In genomic region chr19:47741544-47742125, GRCh38 we compare ENCODE assay signal across 13 cellular contexts. TPM values are rescaled to one million over a fixed set of nuclear protein-coding genes. Genes with fewer than 3 reads are reported as not detected.
DNase-seq lines count a peak whose midpoint lies in the region; ATAC-seq, FAIRE-seq and TF ChIP-seq lines count a peak whose summit lies in the region.
"Had no signal": no experiment of that assay in that cellular context is flagged by ENCODE, and none has a peak within 500 bp of the region (broad histone marks: within the 10 kb centered on the region; RNA-seq: fewer than 3 reads in every experiment).

No MANE protein-coding gene starts in this region.

- peak overlapping the region; percentile 94 for H3K27ac ChIP-seq in ACC112 (ENCODE audit: low read depth, low read length)
- no peak overlapping the region for H3K27ac ChIP-seq in H1 (ENCODE audit: low read depth, low read length)
- H3K27ac ChIP-seq: C4-2B had no signal

- H3K14ac ChIP-seq in H1 (ENCODE audit: insufficient read length): no peak overlapping the region

- H3K23me2 ChIP-seq in H1 (ENCODE audit: low read depth, low read length): peaks cover 7% of the 10 kb centered on the region; the same call in 1 of the 2 replicates

- DNase-seq in HFFc6: no peak
- no peak for DNase-seq in H1 (ENCODE audit: low read depth in 1 of 2, low spot score in 2 of 2)
- no peak for DNase-seq in neural crest cell (ENCODE audit: low read depth, low spot score)
- no peak for DNase-seq in activated gamma-delta T cell treated with Interleukin-2 at 50 U/mL for 16 hours
- no peak for DNase-seq in NCI-H187 treated with DMSO at 0.1 percent for 48 hours (lab: John Stamatoyannopoulos, UW)
- DNase-seq in SHP77 (lab: John Stamatoyannopoulos, UW): no peak
- DNase-seq: NCI-H1092, NCI-H526 had no signal

- peaks cover 27% of the 10 kb centered on the region for H3K36me3 Mint-ChIP-seq in HFFc6 (ENCODE audit: low read depth)
- no peaks in the 10 kb centered on the region for H3K36me3 Mint-ChIP-seq in neural crest cell (ENCODE audit: low read depth)

- H3K56ac ChIP-seq in H1 (replicated peaks; ENCODE audit: insufficient read length, low read depth, low read length): no peak overlapping the region

- H3K4me3 ChIP-seq in ACC112 (ENCODE audit: low read depth, low read length) (no peak overlapping the region), H1 (ENCODE audit: extremely low read depth in 1 of 4, insufficient read depth in 2 of 4, low read depth in 3 of 4, low read length in 4 of 4) (no peak overlapping the region)

- H4K5ac ChIP-seq in H1 (ENCODE audit: insufficient read length, low read depth, low read length): no peak overlapping the region

- H3K9ac ChIP-seq in H1 (replicated peaks in 1 of 4; ENCODE audit: extremely low read depth in 1 of 4, low read depth in 3 of 4, low read length in 3 of 4): no peak overlapping the region

- no peaks in the 10 kb centered on the region for H3K27me3 ChIP-seq in ACC112 (ENCODE audit: insufficient read depth, low read length)
- H3K27me3 ChIP-seq in H1 (replicated peaks in 1 of 4; ENCODE audit: control insufficient read depth in 3 of 4, extremely low read depth in 1 of 4, insufficient read depth in 3 of 4, low read length in 3 of 4): no peaks in the 10 kb centered on the region

- no peak overlapping the region for H4K8ac ChIP-seq in H1 (ENCODE audit: extremely low read depth, insufficient read depth, low read length)

- H3K27ac Mint-ChIP-seq in HFFc6 (peak overlapping the region; percentile 98), neural crest cell (ENCODE audit: unreplicated experiment) (no peak overlapping the region)
- H3K27ac Mint-ChIP-seq: activated T-helper 2 cell treated with anti-CD3 and anti-CD28 coated beads, Interferon-gamma antibody, Interleukin-2, Interleukin-4, amounts not matched to agents 10 μg/mL and 5 μg/mL and 100 μg/mL, durations not matched to agents 14 hours and 24 hours and 36 hours had no signal

- H3K4me1 ChIP-seq in ACC112 (ENCODE audit: control insufficient read depth, insufficient read depth, low read length, unreplicated experiment) (peaks cover 13% of the 10 kb centered on the region), H1 (replicated peaks in 1 of 4; ENCODE audit: control insufficient read depth in 3 of 4, insufficient read depth in 4 of 4, low read length in 3 of 4) (peaks cover 0 to 11% (median 4%) of the 10 kb centered on the region in 4 experiments; a peak in 4 of 7 replicates)

- no peak for FAIRE-seq in H1 (lab: Jason Lieb, UNC)

- no peaks in the 10 kb centered on the region for H4K20me1 ChIP-seq in H1 (replicated peaks in 1 of 2; ENCODE audit: control insufficient read depth in 1 of 2, insufficient read depth in 2 of 2, low read length in 2 of 2)

- H3K4me3 Mint-ChIP-seq in HFFc6 (peak overlapping the region; percentile 99), neural crest cell (peak overlapping the region; percentile 9)
- H3K4me3 Mint-ChIP-seq: central memory CD8-positive, alpha-beta T cell had no signal

- H2BK120ac ChIP-seq in H1 (replicated peaks; ENCODE audit: low read depth, low read length): no peak overlapping the region

- ATAC-seq in GM18909 (IDR thresholded peaks at IDR 0.05; ENCODE audit: poor library complexity, unreplicated experiment): no peak

- no peak overlapping the region for H2AK5ac ChIP-seq in H1 (ENCODE audit: low read depth, low read length)

- no peak for TF ChIP-seq EP300 in H1 (IDR thresholded peaks at IDR 0.05; ENCODE audit: borderline replicate concordance in 1 of 2, low read depth in 2 of 2, low read length in 2 of 2)

- H3K27me3 Mint-ChIP-seq in HFFc6 (ENCODE audit: insufficient read depth): peaks cover 34% of the 10 kb centered on the region
- peaks cover 20% of the 10 kb centered on the region for H3K27me3 Mint-ChIP-seq in neural crest cell (ENCODE audit: low read depth)

- peak overlapping the region; percentile 69 for H3K4ac ChIP-seq in H1 (replicated peaks; ENCODE audit: insufficient read length, low read depth, low read length)

- 90% methylated on average over 13 of the region's 15 CpGs; no CpG with 5 or more reads in 1 of the 2 experiments for WGBS in H1 (ENCODE audit: extremely low coverage in 1 of 2, insufficient coverage in 1 of 2, insufficient read length in 1 of 2, insufficient replicate concordance in 2 of 2, low coverage in 1 of 2, low lambda C conversion rate in 2 of 2, missing lambda C conversion rate in 1 of 2), 2 experiments

- CTCF ChIA-PET in H1 (lab: Charles Lee; ENCODE audit: partially characterized antibody): interaction anchor here (0.7 to 4.7 kb wide), 7 partner anchors 28 to 305 kb away, joined by 3 to 51 read pairs (median 17); partner anchors contain the start of gene EHD2

- H3K36me3 ChIP-seq in ACC112 (ENCODE audit: insufficient read depth, low read length) (no peaks in the 10 kb centered on the region), H1 (ENCODE audit: control insufficient read depth in 2 of 4, insufficient read depth in 4 of 4, low read length in 3 of 4) (peaks cover 0 to 4% (median 0%) of the 10 kb centered on the region in 4 experiments; a peak in 1 of 8 replicates)

- H3K79me1 ChIP-seq in H1 (ENCODE audit: low read depth, low read length): no peaks in the 10 kb centered on the region

- no peak overlapping the region for H3K4me2 ChIP-seq in H1 (ENCODE audit: insufficient read depth in 1 of 2, low read depth in 2 of 2, low read length in 2 of 2)

- H3K9me3 Mint-ChIP-seq in HFFc6 (peaks cover 8% of the 10 kb centered on the region; the same call in 1 of the 2 replicates), neural crest cell (no peaks in the 10 kb centered on the region)
- H3K9me3 Mint-ChIP-seq: activated T-helper 2 cell treated with anti-CD3 and anti-CD28 coated beads, Interferon-gamma antibody, Interleukin-2, Interleukin-4, amounts not matched to agents 10 μg/mL and 5 μg/mL and 100 μg/mL, durations not matched to agents 14 hours and 24 hours and 36 hours; central memory CD8-positive, alpha-beta T cell had no signal

- no peak for TF ChIP-seq RAD21 in H1 (IDR thresholded peaks at IDR 0.05 in 1 of 2, conservative IDR thresholded peaks at IDR 0.05 in 1 of 2; ENCODE audit: low read depth in 2 of 2, low read length in 2 of 2)

- H3K18ac ChIP-seq in H1 (ENCODE audit: extremely low read depth, low read length): no peak overlapping the region

- POLR2A ChIA-PET in H1 (lab: Charles Lee; ENCODE audit: partially characterized antibody): interaction anchor here (0.6 to 11.1 kb wide), 4 partner anchors 12 to 24 kb away, joined by 3 to 204 read pairs (median 3); no protein-coding TSS in a partner anchor

- peaks cover 39% of the 10 kb centered on the region for H3K4me1 Mint-ChIP-seq in HFFc6 (ENCODE audit: low read depth)
- peaks cover 13% of the 10 kb centered on the region for H3K4me1 Mint-ChIP-seq in neural crest cell

- H2BK20ac ChIP-seq in H1 (ENCODE audit: low read length): no peak overlapping the region

- no peak overlapping the region for H2AFZ ChIP-seq in ACC112 (ENCODE audit: low read length, unreplicated experiment)
- H2AFZ ChIP-seq in H1 (ENCODE audit: low read length): no peak overlapping the region

- H4K91ac ChIP-seq in H1 (replicated peaks; ENCODE audit: insufficient read length, low read length): peak overlapping the region; percentile 65

- no peak overlapping the region for H3K23ac ChIP-seq in H1 (ENCODE audit: insufficient read length)

- no peak overlapping the region for H2BK15ac ChIP-seq in H1 (ENCODE audit: low read length)

- no peaks in the 10 kb centered on the region for H3K9me3 ChIP-seq in H1 (ENCODE audit: insufficient read depth in 2 of 2, low read depth in 1 of 2, low read length in 1 of 2)

- H2BK12ac ChIP-seq in H1 (ENCODE audit: low read depth, low read length): no peak overlapping the region

- no peak for TF ChIP-seq CTCF in HFFc6 (IDR thresholded peaks at IDR 0.05)
- no peak for TF ChIP-seq CTCF in H1 (IDR thresholded peaks at IDR 0.05; ENCODE audit: control extremely low read depth in 1 of 3, insufficient read depth in 1 of 3, low read depth in 1 of 3, low read length in 3 of 3)
- TF ChIP-seq CTCF in neural crest cell (conservative IDR thresholded peaks at IDR 0.05): no peak

- H3K79me2 ChIP-seq in ACC112 (ENCODE audit: control insufficient read depth, insufficient read depth, low read length, unreplicated experiment) (peaks cover 6% of the 10 kb centered on the region), H1 (ENCODE audit: control insufficient read depth in 1 of 2, insufficient read depth in 2 of 2, low read length in 2 of 2) (peaks cover 0 to 8% of the 10 kb centered on the region in 2 experiments; a peak in 3 of 4 replicates)

- no peak for TF ChIP-seq POLR2A in H1 (IDR thresholded peaks at IDR 0.05; ENCODE audit: control extremely low read depth in 1 of 2, low read depth in 2 of 2, low read length in 2 of 2)

- H2BK5ac ChIP-seq in H1 (ENCODE audit: low read depth, low read length): no peak overlapping the region

RNA-seq across cellular contexts. Expression of gene NOP53, which starts 3.7 kb away (rescaled TPM):
- 100 to 1,000 TPM in 4 of 6 experiments, 10 to 100 TPM in 2; 72.7 to 113 (median 106) TPM for total RNA-seq in HFFc6 (2021; fragmentation: NEBNext Ultra II Directional; extraction: Animal tissue kit (Norgen Biotek cat#: 25700))
- total RNA-seq in H1 (2021; fragmentation: NEBNext Ultra II Directional; extraction: Animal tissue kit (Norgen Biotek cat#: 25700)): 245 and 262 TPM in 2 replicates
- 107 and 220 TPM in 2 replicates for polyA plus RNA-seq in H1 (2011; rRNA removed)
- 290 TPM for polyA plus RNA-seq in H1 (2011; cell fraction: cytosol; rRNA removed)
- polyA plus RNA-seq in H1 (2011; cell fraction: nucleus; rRNA removed): 223 TPM
- 377 to 540 TPM (median 444 TPM) in 4 replicates for polyA plus RNA-seq in H1 (2012, experiment 1 of 2)
- 373 TPM for polyA plus RNA-seq in H1 (2012, experiment 2 of 2)
- 261 TPM for polyA plus RNA-seq in H1 (2013, experiment 1 of 2)
- 273 TPM for polyA plus RNA-seq in H1 (2013, experiment 2 of 2)
- 54.9 and 63.7 TPM in 2 replicates for polyA minus RNA-seq in H1 (2011; rRNA and poly(A)+ RNA removed)
- polyA minus RNA-seq in H1 (2011; cell fraction: cytosol; rRNA and poly(A)+ RNA removed): 173 TPM
- polyA minus RNA-seq in H1 (2011; cell fraction: nucleus; rRNA and poly(A)+ RNA removed): 99.3 TPM
- total RNA-seq in neural crest cell: 285 and 304 TPM in 2 replicates

RNA-seq across cellular contexts. Expression of gene EHD2, which starts 28.4 kb away (rescaled TPM):
- total RNA-seq in HFFc6 (2021; fragmentation: NEBNext Ultra II Directional; extraction: Animal tissue kit (Norgen Biotek cat#: 25700)): 100 to 1,000 TPM; 321 to 395 (median 334) TPM
- 13.0 and 14.3 TPM in 2 replicates for total RNA-seq in H1 (2021; fragmentation: NEBNext Ultra II Directional; extraction: Animal tissue kit (Norgen Biotek cat#: 25700))
- polyA plus RNA-seq in H1 (2011; rRNA removed): 4.5 and 12.4 TPM in 2 replicates
- 4.1 TPM for polyA plus RNA-seq in H1 (2011; cell fraction: cytosol; rRNA removed)
- 5.8 TPM for polyA plus RNA-seq in H1 (2011; cell fraction: nucleus; rRNA removed)
- 9.5 to 14.8 TPM (median 12.7 TPM) in 4 replicates for polyA plus RNA-seq in H1 (2012, experiment 1 of 2)
- polyA plus RNA-seq in H1 (2012, experiment 2 of 2): 12.0 TPM
- 9.9 TPM for polyA plus RNA-seq in H1 (2013, experiment 1 of 2)
- 9.4 TPM for polyA plus RNA-seq in H1 (2013, experiment 2 of 2)
- polyA minus RNA-seq in H1 (2011; rRNA and poly(A)+ RNA removed): 4.0 and 4.8 TPM in 2 replicates
- 10.6 TPM for polyA minus RNA-seq in H1 (2011; cell fraction: cytosol; rRNA and poly(A)+ RNA removed)
- polyA minus RNA-seq in H1 (2011; cell fraction: nucleus; rRNA and poly(A)+ RNA removed): 5.7 TPM
- 0.30 and 0.47 TPM in 2 replicates for total RNA-seq in neural crest cell

RNA-seq across cellular contexts. Expression of gene SELENOW, which starts 36.9 kb away (rescaled TPM):
- total RNA-seq in HFFc6 (2021; fragmentation: NEBNext Ultra II Directional; extraction: Animal tissue kit (Norgen Biotek cat#: 25700)): 100 to 1,000 TPM; 214 to 245 (median 224) TPM
- 361 and 371 TPM in 2 replicates for total RNA-seq in H1 (2021; fragmentation: NEBNext Ultra II Directional; extraction: Animal tissue kit (Norgen Biotek cat#: 25700))
- 588 and 709 TPM in 2 replicates for polyA plus RNA-seq in H1 (2011; rRNA removed)
- polyA plus RNA-seq in H1 (2011; cell fraction: cytosol; rRNA removed): 652 TPM
- polyA plus RNA-seq in H1 (2011; cell fraction: nucleus; rRNA removed): 471 TPM
- polyA plus RNA-seq in H1 (2012, experiment 1 of 2): 211 to 357 TPM (median 346 TPM) in 4 replicates
- polyA plus RNA-seq in H1 (2012, experiment 2 of 2): 655 TPM
- polyA plus RNA-seq in H1 (2013, experiment 1 of 2): 479 TPM
- polyA plus RNA-seq in H1 (2013, experiment 2 of 2): 488 TPM
- 94.3 and 112 TPM in 2 replicates for polyA minus RNA-seq in H1 (2011; rRNA and poly(A)+ RNA removed)
- 88.6 TPM for polyA minus RNA-seq in H1 (2011; cell fraction: cytosol; rRNA and poly(A)+ RNA removed)
- 76.1 TPM for polyA minus RNA-seq in H1 (2011; cell fraction: nucleus; rRNA and poly(A)+ RNA removed)
- 175 and 179 TPM in 2 replicates for total RNA-seq in neural crest cell

Comparison
In these comparisons a context has a peak if more than half of its experiments do, and no peak if none do; other contexts are left out.
1. RNA of gene EHD2, which starts 28.4 kb away (total RNA-seq): 321 to 395 TPM in HFFc6; 13.0 to 14.3 TPM in H1 and 0.30 to 0.47 TPM in neural crest cell; every median in the first group is over 10 times any median in the second.